Comparison of ENCODE assay signal across 12 cellular contexts in the genomic region with DNA sequence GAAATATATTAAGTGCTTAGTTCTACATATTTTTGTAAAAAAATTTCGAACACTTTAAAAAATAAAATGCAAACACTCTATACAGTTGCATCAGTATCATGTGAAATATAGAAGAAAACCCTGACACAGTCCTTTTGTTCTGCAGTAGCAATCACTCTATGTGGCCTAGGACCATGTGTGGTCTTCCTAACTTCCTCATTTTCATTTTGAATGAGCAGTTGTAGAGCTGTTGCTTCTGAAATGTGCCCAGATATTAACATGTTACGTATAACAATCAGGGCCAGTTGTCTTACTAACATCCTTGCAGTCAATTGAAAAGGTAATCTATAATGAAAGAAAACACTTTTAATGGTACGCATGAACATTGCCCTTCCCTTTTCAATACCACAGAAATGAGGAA.
A peak's percentile ranks its signal among the peaks of the same experiment; 100 is the strongest.
DNase-seq lines count a peak whose midpoint lies in the region; ATAC-seq and FAIRE-seq lines count a peak whose summit lies in the region.
"Had no signal": no experiment of that assay in that cellular context is flagged by ENCODE, and none has a peak within 500 bp of the region (broad histone marks: within the 10 kb centered on the region; RNA-seq: fewer than 3 reads in every experiment).

No MANE protein-coding gene starts in this region.

- POLR2A ChIA-PET in activated CD4-positive, alpha-beta T cell treated with anti-CD3 and anti-CD28 coated beads for 36 hours (lab: Charles Lee) = no interaction called here

- no peaks in the 10 kb centered on the region for H3K27me3 Mint-ChIP-seq in activated CD4-positive, alpha-beta T cell treated with anti-CD3 and anti-CD28 coated beads for 36 hours
- no peaks in the 10 kb centered on the region for H3K27me3 Mint-ChIP-seq in stimulated activated memory B cell treated with anti-CD40 and anti-IgM and Interleukin-4, amounts not matched to agents 10 μg/mL and 1 μg/mL and 100 μg/mL, for 72 hours

- no peak for ATAC-seq in activated CD4-positive, alpha-beta T cell treated with anti-CD3 and anti-CD28 coated beads for 36 hours
- ATAC-seq in HG02884 (IDR thresholded peaks at IDR 0.05; ENCODE audit: unreplicated experiment) = peak; percentile 51
- peak; percentile 87 for ATAC-seq in stimulated activated memory B cell treated with anti-CD40 and anti-IgM and Interleukin-4, amounts not matched to agents 10 μg/mL and 1 μg/mL and 100 μg/mL, for 72 hours

- H3K9me3 Mint-ChIP-seq in activated CD4-positive, alpha-beta T cell treated with anti-CD3 and anti-CD28 coated beads for 36 hours (ENCODE audit: low read depth) = no peaks in the 10 kb centered on the region
- H3K9me3 Mint-ChIP-seq in stimulated activated memory B cell treated with anti-CD40 and anti-IgM and Interleukin-4, amounts not matched to agents 10 μg/mL and 1 μg/mL and 100 μg/mL, for 72 hours = peaks cover 3% of the 10 kb centered on the region

- no peak overlapping the region for H3K4me3 Mint-ChIP-seq in activated CD4-positive, alpha-beta T cell treated with anti-CD3 and anti-CD28 coated beads for 36 hours
- no peak overlapping the region for H3K4me3 Mint-ChIP-seq in stimulated activated memory B cell treated with anti-CD40 and anti-IgM and Interleukin-4, amounts not matched to agents 10 μg/mL and 1 μg/mL and 100 μg/mL, for 72 hours

- peaks cover 44% of the 10 kb centered on the region for H3K4me1 Mint-ChIP-seq in activated CD4-positive, alpha-beta T cell treated with anti-CD3 and anti-CD28 coated beads for 36 hours
- peaks cover 40% of the 10 kb centered on the region for H3K4me1 Mint-ChIP-seq in stimulated activated memory B cell treated with anti-CD40 and anti-IgM and Interleukin-4, amounts not matched to agents 10 μg/mL and 1 μg/mL and 100 μg/mL, for 72 hours

- CTCF ChIA-PET in activated CD4-positive, alpha-beta T cell treated with anti-CD3 and anti-CD28 coated beads for 36 hours (lab: Charles Lee) = interaction anchor here (0.6 to 1.1 kb wide), 4 partner anchors 11 to 304 kb away, joined by 3 to 4 read pairs (median 3); no protein-coding TSS in a partner anchor

- DNase-seq in activated CD4-positive, alpha-beta T cell treated with anti-CD3 and anti-CD28 coated beads for 36 hours = no peak
- DNase-seq in activated CD4-positive, alpha-beta T cell treated with anti-CD3 and anti-CD28 coated beads for 1 hour = no peak
- peak; percentile 16 for DNase-seq in NAMALWA (ENCODE audit: low spot score)
- no peak for DNase-seq in NCI-H1048 (lab: John Stamatoyannopoulos, UW)
- no peak for DNase-seq in midbrain (lab: John Stamatoyannopoulos, UW)
- DNase-seq in RCC 7860 (ENCODE audit: low spot score) = no peak
- DNase-seq: lower lobe of right lung; NCI-H524; stimulated activated CD4-positive, alpha-beta T cell treated with anti-CD3 and anti-CD28 coated beads, Interleukin-1b, Interleukin-23, amount 100 ng/mL, for 48 hours had no signal

- peak overlapping the region; percentile 55 for H3K27ac Mint-ChIP-seq in activated CD4-positive, alpha-beta T cell treated with anti-CD3 and anti-CD28 coated beads for 36 hours
- no peak overlapping the region for H3K27ac Mint-ChIP-seq in stimulated activated memory B cell treated with anti-CD40 and anti-IgM and Interleukin-4, amounts not matched to agents 10 μg/mL and 1 μg/mL and 100 μg/mL, for 72 hours

- intact Hi-C loops in activated CD4-positive, alpha-beta T cell treated with anti-CD3 and anti-CD28 coated beads for 36 hours (cut with DNase I, micrococcal nuclease) = no loop called here

- no peak for FAIRE-seq in RCC 7860 (lab: Jason Lieb, UNC)
- FAIRE-seq: endothelial cell of umbilical vein had no signal

- peaks cover 43% of the 10 kb centered on the region for H3K36me3 Mint-ChIP-seq in activated CD4-positive, alpha-beta T cell treated with anti-CD3 and anti-CD28 coated beads for 36 hours (ENCODE audit: low read depth)
- peaks cover 60% of the 10 kb centered on the region for H3K36me3 Mint-ChIP-seq in stimulated activated memory B cell treated with anti-CD40 and anti-IgM and Interleukin-4, amounts not matched to agents 10 μg/mL and 1 μg/mL and 100 μg/mL, for 72 hours
